In the genomic region with DNA sequence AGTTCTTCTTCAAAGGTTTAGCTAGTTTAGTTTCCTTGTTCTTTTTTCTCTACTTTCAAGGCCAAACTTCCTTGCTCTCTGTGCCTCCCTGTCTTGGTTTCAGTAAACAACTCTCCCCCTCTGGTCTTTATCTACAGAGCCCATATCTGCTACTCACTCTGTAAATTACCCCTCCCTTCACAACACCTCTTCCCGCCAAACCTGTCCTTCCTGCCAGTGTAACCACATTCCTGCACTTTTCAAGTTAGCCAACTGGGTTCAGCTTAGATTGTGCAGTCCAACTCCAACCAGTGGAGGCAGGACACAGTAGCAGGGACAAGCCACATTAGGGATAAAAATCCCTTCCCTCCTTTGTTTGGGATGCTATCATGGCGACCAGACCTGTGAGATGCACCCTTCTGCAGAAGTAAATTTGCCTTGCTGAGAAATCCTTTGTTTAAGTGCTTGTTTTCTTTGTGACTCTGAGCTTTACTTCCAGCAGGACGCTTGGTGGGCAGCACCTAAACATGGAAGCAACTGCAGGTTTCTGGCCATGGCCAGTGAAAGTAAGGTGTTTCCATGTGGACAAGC, we compare ENCODE assay signal across 1 cellular context.
TF ChIP-seq lines count a peak whose summit lies in the region.

No MANE protein-coding gene starts in this region.

TF ChIP-seq in endothelial cell of umbilical vein, 7 proteins besides CTCF, POLR2A, EP300 and RAD21:
- TF ChIP-seq, protein P1, sequence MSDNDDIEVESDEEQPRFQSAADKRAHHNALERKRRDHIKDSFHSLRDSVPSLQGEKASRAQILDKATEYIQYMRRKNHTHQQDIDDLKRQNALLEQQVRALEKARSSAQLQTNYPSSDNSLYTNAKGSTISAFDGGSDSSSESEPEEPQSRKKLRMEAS (IDR thresholded peaks at IDR 0.05; ENCODE audit: insufficient read depth, insufficient read length), result no peak
- no peak for TF ChIP-seq GATA2 (IDR thresholded peaks at IDR 0.05; ENCODE audit: insufficient read depth, insufficient read length, low read depth, low read length)
- no peak for TF ChIP-seq JUN (IDR thresholded peaks at IDR 0.05; ENCODE audit: borderline replicate concordance, insufficient read depth, insufficient read length, low read depth)
- no peak for TF ChIP-seq FOS (IDR thresholded peaks at IDR 0.05; ENCODE audit: borderline replicate concordance, insufficient read depth, low read length)
- TF ChIP-seq MYC (IDR thresholded peaks at IDR 0.05; ENCODE audit: low read depth, low read length), result no peak
- TF ChIP-seq EZH2 (IDR thresholded peaks at IDR 0.05; ENCODE audit: borderline replicate concordance, low read depth, low read length, severe bottlenecking), result no peak
- TF ChIP-seq POLR2AphosphoS5 (IDR thresholded peaks at IDR 0.05; ENCODE audit: insufficient read depth, low read depth, low read length), result no peak
